ENCODE assay signal across 6 cellular contexts in genomic region chr16:33976521-33976920, GRCh38.
A peak's percentile ranks its signal among the peaks of the same experiment; 100 is the strongest.
DNase-seq lines count a peak whose midpoint lies in the region; ATAC-seq, FAIRE-seq and TF ChIP-seq lines count a peak whose summit lies in the region.
"Not testable (repeated sequence)": the region's sequence is repeated elsewhere in the genome, so short reads cannot be mapped to it uniquely, and the experiment has no call there.

No MANE protein-coding gene starts in this region.

- WGBS in sigmoid colon, 2 donors, result 89 to 95% methylated on average over 19 to 20 of the region's 25 CpGs

- intact Hi-C loops in Right ventricle myocardium inferior (cut with DNase I); kidney (cut with DNase I); lower lobe of right lung (cut with DNase I); sigmoid colon (cut with DNase I); upper lobe of right lung (cut with DNase I): not testable (repeated sequence)

- TF ChIP-seq POLR2A in sigmoid colon (IDR thresholded peaks at IDR 0.05), result not testable (repeated sequence)

- H3K4me1 Mint-ChIP-seq in osteocyte (ENCODE audit: unreplicated experiment), result not testable (repeated sequence)

- not testable (repeated sequence) for H3K27ac ChIP-seq in kidney (ENCODE audit: low read depth in 2 of 2, low read length in 2 of 2); lower lobe of right lung; sigmoid colon; upper lobe of right lung

- not testable (repeated sequence) for H3K36me3 ChIP-seq in kidney (ENCODE audit: control insufficient read depth in 1 of 2, insufficient read depth in 2 of 2, low read length in 2 of 2); lower lobe of right lung; sigmoid colon; upper lobe of right lung

- TF ChIP-seq CTCF in kidney (IDR thresholded peaks at IDR 0.05; ENCODE audit: borderline replicate concordance, extremely low read depth, insufficient read depth); lower lobe of right lung (IDR thresholded peaks at IDR 0.05); osteocyte (IDR thresholded peaks at IDR 0.05); sigmoid colon (IDR thresholded peaks at IDR 0.05); upper lobe of right lung (IDR thresholded peaks at IDR 0.05): not testable (repeated sequence)

- H3K9me3 Mint-ChIP-seq in osteocyte (ENCODE audit: unreplicated experiment), result not testable (repeated sequence)

- FAIRE-seq in kidney (lab: Jason Lieb, UNC), result not testable (repeated sequence)

- not testable (repeated sequence) for H3K9ac ChIP-seq in kidney (ENCODE audit: low read length in 2 of 2)

- not testable (repeated sequence) for H3K4me3 Mint-ChIP-seq in osteocyte (ENCODE audit: unreplicated experiment)

- not testable (repeated sequence) for H3K27ac Mint-ChIP-seq in osteocyte (ENCODE audit: unreplicated experiment)

- H3K9me3 ChIP-seq in kidney (ENCODE audit: control insufficient read depth in 1 of 2, low read length in 2 of 2); lower lobe of right lung; sigmoid colon; upper lobe of right lung: not testable (repeated sequence)

- not testable (repeated sequence) for H3K36me3 Mint-ChIP-seq in osteocyte (ENCODE audit: unreplicated experiment)

- TF ChIP-seq EP300 in sigmoid colon (IDR thresholded peaks at IDR 0.05), result not testable (repeated sequence)

- H3K27me3 Mint-ChIP-seq in osteocyte (ENCODE audit: unreplicated experiment), result not testable (repeated sequence)

- ATAC-seq in Right ventricle myocardium inferior, lower lobe of right lung, upper lobe of right lung: not testable (repeated sequence)

- H3K27me3 ChIP-seq in lower lobe of right lung (ENCODE audit: low read depth); sigmoid colon; upper lobe of right lung: not testable (repeated sequence)

- H3K4me1 ChIP-seq in kidney (ENCODE audit: control insufficient read depth in 1 of 2, insufficient read depth in 1 of 2, low read depth in 1 of 2, low read length in 2 of 2); lower lobe of right lung; sigmoid colon; upper lobe of right lung: not testable (repeated sequence)

- not testable (repeated sequence) for H3K4me3 ChIP-seq in kidney (ENCODE audit: low read length in 2 of 2); lower lobe of right lung; sigmoid colon; upper lobe of right lung

- DNase-seq in Right ventricle myocardium inferior (ENCODE audit: missing footprints), result peak; percentile 4
- peak; percentile 7 for DNase-seq in kidney
- DNase-seq in lower lobe of right lung, result peak; percentile 10
- peak; percentile 38 for DNase-seq in osteocyte (ENCODE audit: extremely low spot score, unreplicated experiment)
- DNase-seq in sigmoid colon, result peak; percentile 13
- peak; percentile 10 for DNase-seq in upper lobe of right lung
